Comparison of ENCODE assay signal across 8 cellular contexts in the genomic region with DNA sequence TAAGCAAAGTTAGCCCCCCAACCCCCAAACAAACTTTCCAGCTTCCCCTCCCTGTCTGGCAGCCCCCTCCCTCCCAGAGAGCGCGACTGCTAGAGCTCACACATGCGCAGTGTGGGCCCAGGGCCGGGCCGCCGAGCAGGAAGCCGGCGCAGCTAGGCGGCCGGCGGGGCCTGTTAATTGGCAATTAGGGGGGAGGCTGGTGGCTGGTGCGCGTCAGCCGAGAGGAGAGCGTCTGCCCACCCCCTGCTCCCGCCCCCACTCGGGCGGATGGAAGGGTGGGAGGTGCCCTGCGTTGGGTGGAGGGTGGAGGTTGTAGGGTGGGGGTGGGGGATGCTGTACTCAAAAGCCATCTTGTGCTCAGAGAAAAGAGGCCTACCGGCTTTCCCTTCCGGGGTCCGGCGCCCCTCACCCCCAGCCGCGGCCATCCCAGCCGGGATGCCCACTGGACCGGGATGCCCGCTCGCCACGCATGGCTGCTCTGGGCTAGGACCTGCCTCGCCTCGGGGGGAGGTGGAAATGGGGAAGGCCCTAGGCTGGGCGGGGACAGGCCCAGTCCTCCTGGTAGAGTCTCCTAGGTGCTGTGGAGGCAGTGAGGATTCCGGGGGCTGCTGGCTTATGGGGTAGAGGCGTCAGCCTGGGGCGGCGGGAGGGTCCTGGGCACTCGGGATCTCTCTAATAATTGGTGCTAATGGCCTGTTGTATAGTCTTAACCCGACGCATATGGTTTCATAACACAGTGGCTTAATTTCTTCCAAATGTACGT. TPM values are rescaled to one million over a fixed set of nuclear protein-coding genes. Genes with fewer than 3 reads are reported as not detected.
A peak's percentile ranks its signal among the peaks of the same experiment; 100 is the strongest.
DNase-seq lines count a peak whose midpoint lies in the region; ATAC-seq and TF ChIP-seq lines count a peak whose summit lies in the region.

No MANE protein-coding gene starts in this region.

- H3K27ac Mint-ChIP-seq in CD8-positive, alpha-beta T cell, result no peak overlapping the region
- H3K27ac Mint-ChIP-seq in naive thymus-derived CD4-positive, alpha-beta T cell, result peak overlapping the region in 4 of 9 donors; percentile 10 to 72 (median 29)

- no peaks in the 10 kb centered on the region for H3K9me3 ChIP-seq in CD8-positive, alpha-beta T cell (ENCODE audit: low read length)
- H3K9me3 ChIP-seq in esophagus muscularis mucosa, result no peaks in the 10 kb centered on the region
- H3K9me3 ChIP-seq in naive thymus-derived CD4-positive, alpha-beta T cell (ENCODE audit: control insufficient read depth in 2 of 3, low read length in 3 of 3), result no peaks in the 10 kb centered on the region

- peaks cover 47% of the 10 kb centered on the region for H3K27me3 ChIP-seq in CD8-positive, alpha-beta T cell (ENCODE audit: insufficient read depth, low read length)
- H3K27me3 ChIP-seq in esophagus muscularis mucosa, result peaks cover 0 to 100% (median 55%) of the 10 kb centered on the region in 4 donors
- peaks cover 16 to 59% of the 10 kb centered on the region in 2 donors for H3K27me3 ChIP-seq in naive thymus-derived CD4-positive, alpha-beta T cell (ENCODE audit: control insufficient read depth in 2 of 2, insufficient read depth in 2 of 2, low read length in 2 of 2)

- intact Hi-C loops in CD8-positive, alpha-beta T cell (cut with DNase I, micrococcal nuclease), result loop anchor here in 1 of 2 experiments (1.0 kb wide), 1 partner anchor 12 kb away; no protein-coding TSS in a partner anchor
- intact Hi-C loops in esophagus muscularis mucosa (cut with DNase I), result loop anchor here (10.0 kb wide), 1 partner anchor 347 kb away; the partner anchor contains the start of gene GPR84
- intact Hi-C loops in naive thymus-derived CD4-positive, alpha-beta T cell (cut with micrococcal nuclease), result loop anchor here (1.0 to 2.0 kb wide), 3 partner anchors 12 to 15 kb away; no protein-coding TSS in a partner anchor

- H3K27ac ChIP-seq in CD8-positive, alpha-beta T cell (ENCODE audit: low read depth, low read length), result no peak overlapping the region
- H3K27ac ChIP-seq in esophagus muscularis mucosa (replicated peaks in 1 of 4), result peak overlapping the region in 3 of 4 donors; percentile 22 to 61 (median 36)
- no peak overlapping the region for H3K27ac ChIP-seq in naive thymus-derived CD4-positive, alpha-beta T cell (ENCODE audit: low read depth, low read length)

- peak overlapping the region; percentile 69 for H3K4me3 ChIP-seq in CD8-positive, alpha-beta T cell (ENCODE audit: low read depth, low read length)
- H3K4me3 ChIP-seq in esophagus muscularis mucosa, result peak overlapping the region; percentile 48 to 62 (median 53)
- H3K4me3 ChIP-seq in naive thymus-derived CD4-positive, alpha-beta T cell (ENCODE audit: low read length), result peak overlapping the region; percentile 58

- H3K4me1 ChIP-seq in CD8-positive, alpha-beta T cell (ENCODE audit: insufficient read depth, low read length), result peaks cover 16% of the 10 kb centered on the region
- H3K4me1 ChIP-seq in esophagus muscularis mucosa, result peaks cover 22 to 57% (median 44%) of the 10 kb centered on the region in 4 donors
- H3K4me1 ChIP-seq in naive thymus-derived CD4-positive, alpha-beta T cell (ENCODE audit: control insufficient read depth in 2 of 2, insufficient read depth in 2 of 2, low read length in 2 of 2), result peaks cover 7 to 15% of the 10 kb centered on the region in 2 donors

- H3K9me3 Mint-ChIP-seq in CD8-positive, alpha-beta T cell, result no peaks in the 10 kb centered on the region
- H3K9me3 Mint-ChIP-seq in naive thymus-derived CD4-positive, alpha-beta T cell, result peaks cover 0 to 4% (median 0%) of the 10 kb centered on the region in 11 donors

- peak; percentile 53 to 84 (median 70) for DNase-seq in CD8-positive, alpha-beta T cell
- DNase-seq in NOMO-1 (lab: John Stamatoyannopoulos, UW; ENCODE audit: unreplicated experiment in 2 of 2) (peak; percentile 78 to 91), activated T-cell treated with anti-CD3 and anti-CD28 coated beads for 1 hour (ENCODE audit: low read depth) (peak; percentile 61), esophagus muscularis mucosa (ENCODE audit: extremely low spot score) (no peak)
- DNase-seq in naive thymus-derived CD4-positive, alpha-beta T cell, result peak; percentile 50 to 73 (median 67)
- peak; percentile 28 to 65 (median 58) for DNase-seq in stimulated activated naive CD4-positive, alpha-beta T cell (lab: John Stamatoyannopoulos, UW)

- peaks cover 71% of the 10 kb centered on the region for H3K27me3 Mint-ChIP-seq in CD8-positive, alpha-beta T cell (ENCODE audit: low read depth)
- peaks cover 68 to 92% (median 78%) of the 10 kb centered on the region in 5 donors for H3K27me3 Mint-ChIP-seq in naive thymus-derived CD4-positive, alpha-beta T cell

- no peaks in the 10 kb centered on the region for H3K36me3 ChIP-seq in CD8-positive, alpha-beta T cell (ENCODE audit: insufficient read depth, low read length)
- no peaks in the 10 kb centered on the region for H3K36me3 ChIP-seq in esophagus muscularis mucosa
- no peaks in the 10 kb centered on the region for H3K36me3 ChIP-seq in naive thymus-derived CD4-positive, alpha-beta T cell (ENCODE audit: control insufficient read depth in 2 of 3, insufficient read depth in 3 of 3, low read length in 3 of 3)

- CTCF ChIA-PET in CD8-positive, alpha-beta T cell (lab: Charles Lee), result interaction anchor here (1.0 to 3.3 kb wide), 7 partner anchors 9 to 198 kb away, joined by 3 to 19 read pairs (median 10); partner anchors contain the start of gene HOXC5
- CTCF ChIA-PET in naive thymus-derived CD4-positive, alpha-beta T cell (lab: Charles Lee), result interaction anchor here (0.9 to 1.8 kb wide), 4 partner anchors 11 to 183 kb away, joined by 3 to 8 read pairs (median 4); partner anchors contain the start of gene HOXC5

- no peak for TF ChIP-seq POLR2A in esophagus muscularis mucosa (IDR thresholded peaks at IDR 0.05; ENCODE audit: low read depth)

- peak overlapping the region; percentile 83 for H3K4me3 Mint-ChIP-seq in CD8-positive, alpha-beta T cell
- H3K4me3 Mint-ChIP-seq in naive thymus-derived CD4-positive, alpha-beta T cell, result peak overlapping the region; percentile 69 to 89 (median 84)

- TF ChIP-seq EP300 in esophagus muscularis mucosa (IDR thresholded peaks at IDR 0.05), result no peak

- TF ChIP-seq CTCF in CD8-positive, alpha-beta T cell (IDR thresholded peaks at IDR 0.05), result no peak
- no peak for TF ChIP-seq CTCF in esophagus muscularis mucosa (IDR thresholded peaks at IDR 0.05)

- peaks cover 22% of the 10 kb centered on the region for H3K4me1 Mint-ChIP-seq in CD8-positive, alpha-beta T cell (ENCODE audit: low read depth)
- peaks cover 6 to 33% (median 18%) of the 10 kb centered on the region in 7 donors for H3K4me1 Mint-ChIP-seq in naive thymus-derived CD4-positive, alpha-beta T cell

- WGBS in esophagus muscularis mucosa, result 41% methylated on average over 9 of the region's 41 CpGs

- no peaks in the 10 kb centered on the region for H3K36me3 Mint-ChIP-seq in CD8-positive, alpha-beta T cell
- H3K36me3 Mint-ChIP-seq in naive thymus-derived CD4-positive, alpha-beta T cell, result no peaks in the 10 kb centered on the region

- peak; percentile 86 for ATAC-seq in CD8-positive, alpha-beta T cell
- peak; percentile 71 for ATAC-seq in GM19397 (IDR thresholded peaks at IDR 0.05; ENCODE audit: unreplicated experiment)
- peak; percentile 62 for ATAC-seq in HG03558 (IDR thresholded peaks at IDR 0.05; ENCODE audit: extremely low read depth, unreplicated experiment)
- ATAC-seq in naive thymus-derived CD4-positive, alpha-beta T cell, result peak; percentile 86

- POLR2A ChIA-PET in CD8-positive, alpha-beta T cell (lab: Charles Lee), result interaction anchor here (1.1 kb wide), 1 partner anchor 190 kb away, joined by 3 read pairs; no protein-coding TSS in a partner anchor
- POLR2A ChIA-PET in naive thymus-derived CD4-positive, alpha-beta T cell (lab: Charles Lee), result interaction anchor here (0.8 to 1.0 kb wide), 2 partner anchors 9 to 183 kb away, joined by 3 to 4 read pairs; no protein-coding TSS in a partner anchor

RNA-seq across cellular contexts. Expression of gene HOXC8, which starts 9.2 kb away (rescaled TPM):
- total RNA-seq in CD8-positive, alpha-beta T cell, result not detected
- total RNA-seq in esophagus muscularis mucosa, result not detected
- total RNA-seq in naive thymus-derived CD4-positive, alpha-beta T cell, result not detected
- polyA plus RNA-seq in naive thymus-derived CD4-positive, alpha-beta T cell, result not detected

RNA-seq across cellular contexts. Expression of gene HOXC6, which starts 10.2 kb away (rescaled TPM):
- not detected for total RNA-seq in CD8-positive, alpha-beta T cell
- total RNA-seq in esophagus muscularis mucosa, result under 1 TPM in 3 of 4 donors, not detected in 1; 0.23 to 0.42 (median 0.32) TPM
- total RNA-seq in naive thymus-derived CD4-positive, alpha-beta T cell, result not detected
- not detected for polyA plus RNA-seq in naive thymus-derived CD4-positive, alpha-beta T cell

RNA-seq across cellular contexts. Expression of gene HOXC5, which starts 14.8 kb away (rescaled TPM):
- not detected for total RNA-seq in CD8-positive, alpha-beta T cell
- total RNA-seq in esophagus muscularis mucosa, result 1 to 10 TPM in 1 of 4 donors, under 1 TPM in 1, not detected in 2; 0.83 to 2.0 TPM
- not detected for total RNA-seq in naive thymus-derived CD4-positive, alpha-beta T cell
- polyA plus RNA-seq in naive thymus-derived CD4-positive, alpha-beta T cell, result not detected

RNA-seq across cellular contexts. Expression of gene HOXC9, which starts 18.1 kb away (rescaled TPM):
- total RNA-seq in CD8-positive, alpha-beta T cell, result not detected
- not detected for total RNA-seq in esophagus muscularis mucosa
- total RNA-seq in naive thymus-derived CD4-positive, alpha-beta T cell, result not detected
- polyA plus RNA-seq in naive thymus-derived CD4-positive, alpha-beta T cell, result not detected

RNA-seq across cellular contexts. Expression of gene HOXC10, which starts 33.1 kb away (rescaled TPM):
- total RNA-seq in CD8-positive, alpha-beta T cell, result not detected
- not detected for total RNA-seq in esophagus muscularis mucosa
- not detected for total RNA-seq in naive thymus-derived CD4-positive, alpha-beta T cell
- polyA plus RNA-seq in naive thymus-derived CD4-positive, alpha-beta T cell, result not detected

Comparison
In these comparisons a context has a peak if more than half of its experiments do, and no peak if none do; other contexts are left out.
1. H3K27ac ChIP-seq: peak in esophagus muscularis mucosa (3 of 4); none in CD8-positive, alpha-beta T cell (single experiment) and naive thymus-derived CD4-positive, alpha-beta T cell (single experiment).
2. Peak in every context shown above with its lines, with median percentiles within 50 percentile points of each other: ATAC-seq and H3K4me3 ChIP-seq.